Comparison of ENCODE assay signal across 1 cellular context in genomic region chr9:132410642-132411041, GRCh38.
TF ChIP-seq lines count a peak whose summit lies in the region.

No MANE protein-coding gene starts in this region.

TF ChIP-seq in IMR-90, 13 proteins besides CTCF, POLR2A, EP300 and RAD21 (continued from another document):
- TF ChIP-seq USF2 (IDR thresholded peaks at IDR 0.05; ENCODE audit: low read depth, low read length): no peak
- no peak for TF ChIP-seq SMC3 (IDR thresholded peaks at IDR 0.05; ENCODE audit: low read depth, low read length)
- TF ChIP-seq CHD1 (IDR thresholded peaks at IDR 0.05; ENCODE audit: low read depth, low read length): no peak
- TF ChIP-seq RFX5 (IDR thresholded peaks at IDR 0.05; ENCODE audit: low read depth, low read length): no peak
- TF ChIP-seq ELK1 (IDR thresholded peaks at IDR 0.05; ENCODE audit: borderline replicate concordance, low read depth, low read length): no peak
- no peak for TF ChIP-seq MAFK (IDR thresholded peaks at IDR 0.05; ENCODE audit: low read depth, low read length)
- TF ChIP-seq FOS (IDR thresholded peaks at IDR 0.05; ENCODE audit: low read depth, low read length): no peak
